1 cellular context compared by ENCODE assay signal in genomic region chr1:28886731-28887417, GRCh38.
TF ChIP-seq lines count a peak whose summit lies in the region.

No MANE protein-coding gene starts in this region.

TF ChIP-seq in HepG2, 621 proteins besides CTCF, POLR2A, EP300 and RAD21 (continued from another document and continues in another):
- no peak for TF ChIP-seq ZNF281 (CRISPR knock-in tag; IDR thresholded peaks at IDR 0.05; ENCODE audit: borderline replicate concordance)
- TF ChIP-seq NPAS2 (CRISPR knock-in tag; IDR thresholded peaks at IDR 0.05; ENCODE audit: borderline replicate concordance): no peak
- TF ChIP-seq IKZF5 (CRISPR knock-in tag; IDR thresholded peaks at IDR 0.05): no peak
- TF ChIP-seq PREB (CRISPR knock-in tag; IDR thresholded peaks at IDR 0.05): no peak
- TF ChIP-seq ZBTB7B (CRISPR knock-in tag; IDR thresholded peaks at IDR 0.05): no peak
- no peak for TF ChIP-seq TIGD3 (CRISPR knock-in tag; IDR thresholded peaks at IDR 0.05; ENCODE audit: borderline replicate concordance)
- no peak for TF ChIP-seq PITX1 (CRISPR knock-in tag; IDR thresholded peaks at IDR 0.05)
- no peak for TF ChIP-seq ZNF251 (CRISPR knock-in tag; IDR thresholded peaks at IDR 0.05)
- TF ChIP-seq ZNF740 (CRISPR knock-in tag; IDR thresholded peaks at IDR 0.05): no peak
- TF ChIP-seq HOXA3 (CRISPR knock-in tag; IDR thresholded peaks at IDR 0.05): peak; percentile 81
- no peak for TF ChIP-seq IRF1 (CRISPR knock-in tag; IDR thresholded peaks at IDR 0.05; ENCODE audit: low read depth)
- no peak for TF ChIP-seq ZNF644 (CRISPR knock-in tag; IDR thresholded peaks at IDR 0.05; ENCODE audit: low read depth)
- no peak for TF ChIP-seq PRMT3 (CRISPR knock-in tag; IDR thresholded peaks at IDR 0.05; ENCODE audit: borderline replicate concordance, low read depth)
- TF ChIP-seq ZNF362 (CRISPR knock-in tag; IDR thresholded peaks at IDR 0.05; ENCODE audit: borderline replicate concordance): no peak
- TF ChIP-seq SIN3B (IDR thresholded peaks at IDR 0.05; ENCODE audit: low read length): no peak
- TF ChIP-seq NFAT5 (CRISPR knock-in tag; IDR thresholded peaks at IDR 0.05): no peak
- no peak for TF ChIP-seq GFI1 (CRISPR knock-in tag; IDR thresholded peaks at IDR 0.05; ENCODE audit: borderline replicate concordance)
- no peak for TF ChIP-seq AKAP8 (CRISPR knock-in tag; IDR thresholded peaks at IDR 0.05)
- TF ChIP-seq TOPORS (CRISPR knock-in tag; IDR thresholded peaks at IDR 0.05): no peak
- TF ChIP-seq SKI (IDR thresholded peaks at IDR 0.05; ENCODE audit: partially characterized antibody): no peak
- TF ChIP-seq ESRRA (CRISPR knock-in tag; IDR thresholded peaks at IDR 0.05; ENCODE audit: low read depth): 0 out of 2 replicates have a peak, but pooled peaks have one; percentile 16
- TF ChIP-seq ZNF704 (CRISPR knock-in tag; IDR thresholded peaks at IDR 0.05; ENCODE audit: borderline replicate concordance): no peak
- TF ChIP-seq SP140L (CRISPR knock-in tag; IDR thresholded peaks at IDR 0.05; ENCODE audit: borderline replicate concordance): no peak
- TF ChIP-seq SNAI1 (CRISPR knock-in tag; IDR thresholded peaks at IDR 0.05; ENCODE audit: borderline replicate concordance): no peak
- TF ChIP-seq MAX (IDR thresholded peaks at IDR 0.05): peak; percentile 72
- TF ChIP-seq E2F1 (CRISPR knock-in tag; IDR thresholded peaks at IDR 0.05): peak; percentile 18; the same call in 1 of the 2 replicates
- TF ChIP-seq NR2F1 (CRISPR knock-in tag; IDR thresholded peaks at IDR 0.05): no peak
- TF ChIP-seq GLI4 (CRISPR knock-in tag; IDR thresholded peaks at IDR 0.05; ENCODE audit: borderline replicate concordance): no peak
- TF ChIP-seq GMEB1 (CRISPR knock-in tag; IDR thresholded peaks at IDR 0.05; ENCODE audit: borderline replicate concordance): no peak
- TF ChIP-seq DMAP1 (CRISPR knock-in tag; IDR thresholded peaks at IDR 0.05): 0 out of 2 replicates have a peak, but pooled peaks have one; percentile 35
- 0 out of 2 replicates have a peak, but pooled peaks have one; percentile 17 for TF ChIP-seq ELF3 (CRISPR knock-in tag; IDR thresholded peaks at IDR 0.05)
- no peak for TF ChIP-seq JUNB (CRISPR knock-in tag; IDR thresholded peaks at IDR 0.05; ENCODE audit: borderline replicate concordance)
- no peak for TF ChIP-seq DDIT3 (CRISPR knock-in tag; IDR thresholded peaks at IDR 0.05)
- TF ChIP-seq CREB1 (IDR thresholded peaks at IDR 0.05): peak; percentile 99
- TF ChIP-seq CREB1 (CRISPR knock-in tag; IDR thresholded peaks at IDR 0.05): peak; percentile 93
